16 cellular contexts compared by ENCODE assay signal in the genomic region with DNA sequence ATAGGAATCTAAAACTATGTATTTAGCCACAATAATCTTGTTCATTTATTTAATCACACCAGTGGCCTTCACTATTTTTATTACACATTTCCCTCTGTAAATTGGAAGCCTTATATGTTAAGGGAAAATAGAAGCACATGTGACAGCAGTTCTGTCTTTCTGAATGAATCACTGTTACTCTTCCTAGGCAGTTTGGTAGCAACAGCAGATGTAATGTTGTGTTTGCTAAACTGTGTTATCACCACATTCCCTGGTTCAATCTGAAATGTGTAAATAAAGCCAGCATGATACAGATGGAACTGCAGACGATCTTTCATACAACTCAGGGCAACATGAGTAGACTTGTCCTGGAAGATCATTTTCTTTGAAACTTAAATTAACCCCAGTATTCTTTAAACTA.
"Had no signal": no experiment of that assay in that cellular context is flagged by ENCODE, and none has a peak within 500 bp of the region (broad histone marks: within the 10 kb centered on the region; RNA-seq: fewer than 3 reads in every experiment).

No MANE protein-coding gene starts in this region.

- H3K4me3 ChIP-seq: cardiac muscle cell, esophagus squamous epithelium, gastrocnemius medialis, lung, thyroid gland, uterus had no signal

- H3K9me3 ChIP-seq: esophagus squamous epithelium, gastrocnemius medialis, thyroid gland, uterus had no signal

- H3K27ac ChIP-seq: cardiac muscle cell, esophagus squamous epithelium, gastrocnemius medialis, thyroid gland, uterus had no signal

- DNase-seq: activated CD4-positive, alpha-beta T cell treated with anti-CD3 and anti-CD28 coated beads, Interleukin-2, amount 50 U/mL, for 1 hour; activated CD8-positive, alpha-beta memory T cell treated with anti-CD3 and anti-CD28 coated beads for 24 hours; activated naive CD4-positive, alpha-beta T cell treated with Interleukin-2 at 50 U/mL for 16 hours; esophagus squamous epithelium; gastrocnemius medialis; islet precursor cell; naive B cell; retina; stimulated activated CD4-positive, alpha-beta T cell treated with anti-CD3 and anti-CD28 coated beads, Interleukin-4, amount 100 ng/mL, for 1 hour; stimulated activated naive B cell treated with anti-CD40 and anti-IgM and Interleukin-4, amounts not matched to agents 10 μg/mL and 1 μg/mL and 100 μg/mL, for 72 hours; thyroid gland; uterus had no signal

- H3K27me3 ChIP-seq: cardiac muscle cell, esophagus squamous epithelium, gastrocnemius medialis, thyroid gland, uterus had no signal

- H3K4me1 ChIP-seq: gastrocnemius medialis, thyroid gland, uterus had no signal

- H3K36me3 ChIP-seq: cardiac muscle cell, esophagus squamous epithelium, gastrocnemius medialis, thyroid gland, uterus had no signal

- FAIRE-seq: astrocyte, endometrium had no signal
